In the genomic region with DNA sequence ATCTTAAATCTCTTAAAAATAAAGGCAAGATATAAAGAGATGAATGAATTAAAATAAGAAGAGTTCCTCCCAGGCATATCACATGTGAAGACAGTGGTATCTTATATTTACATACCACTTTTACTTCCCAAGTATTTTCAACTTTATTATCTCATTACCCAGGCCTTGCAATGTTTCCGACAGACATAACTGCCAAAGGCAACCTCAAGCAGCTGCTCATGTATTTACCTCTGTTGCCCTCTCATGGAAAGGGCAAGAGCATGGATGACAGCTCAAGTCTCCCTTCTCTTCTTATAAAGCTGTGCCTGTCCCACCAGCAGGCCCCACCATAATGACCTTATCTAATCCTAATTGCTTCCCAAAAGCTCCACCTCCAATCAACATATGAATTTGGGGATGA, we compare ENCODE assay signal across 28 cellular contexts.
"Had no signal": no experiment of that assay in that cellular context is flagged by ENCODE, and none has a peak within 500 bp of the region (broad histone marks: within the 10 kb centered on the region; RNA-seq: fewer than 3 reads in every experiment).

No MANE protein-coding gene starts in this region.

- H3K36me3 ChIP-seq: adrenal gland, breast epithelium, Peyer's patch, SJSA1 had no signal

- DNase-seq: activated CD4-positive, alpha-beta T cell treated with anti-CD3 and anti-CD28 coated beads, Interleukin-2, amount 10 ng/mL, durations not matched to agents 24 days and 14 days; activated CD4-positive, alpha-beta T cell treated with anti-CD3 and anti-CD28 coated beads, Interleukin-2, amount 50 U/mL, for 4 hours; activated CD8-positive, alpha-beta T cell treated with anti-CD3 and anti-CD28 coated beads for 36 hours; activated gamma-delta T cell; activated naive CD4-positive, alpha-beta T cell treated with Interleukin-2 at 50 U/mL for 16 hours; activated T-cell treated with anti-CD3 and anti-CD28 coated beads, Interleukin-2, amount 50 U/mL, for 1 hour; adrenal gland; body of pancreas; Karpas-422; KBM-7; NCI-H1436 treated with DMSO at 0.1 percent for 48 hours; NCI-H1694 treated with DMSO at 0.1 percent for 48 hours; NCI-H2029 treated with DMSO at 0.1 percent for 48 hours; NCI-H510A; NCI-H526; NCI-H774; PC-3; Peyer's patch; RPMI8226; SHP77 treated with DMSO at 0.1 percent for 48 hours; SK-N-SH had no signal

- H3K27me3 Mint-ChIP-seq: activated CD4-positive, alpha-beta T cell treated with anti-CD3 and anti-CD28 coated beads, Interleukin-2, amount 10 ng/mL, durations not matched to agents 24 days and 14 days; activated CD8-positive, alpha-beta T cell treated with anti-CD3 and anti-CD28 coated beads for 36 hours; IgD-negative memory B cell had no signal

- ATAC-seq: activated CD8-positive, alpha-beta T cell treated with anti-CD3 and anti-CD28 coated beads for 36 hours; activated naive CD4-positive, alpha-beta T cell treated with anti-CD3 and anti-CD28 coated beads, Interleukin-2, amount 50 U/mL, for 72 hours; body of pancreas; PC-3 had no signal

- H3K36me3 Mint-ChIP-seq: activated naive CD4-positive, alpha-beta T cell treated with anti-CD3 and anti-CD28 coated beads, Interleukin-2, amount 50 U/mL, for 72 hours; IgD-negative memory B cell had no signal

- H3K27ac Mint-ChIP-seq: activated CD4-positive, alpha-beta T cell treated with anti-CD3 and anti-CD28 coated beads, Interleukin-2, amount 10 ng/mL, durations not matched to agents 24 days and 14 days; activated CD8-positive, alpha-beta T cell treated with anti-CD3 and anti-CD28 coated beads for 36 hours; activated naive CD4-positive, alpha-beta T cell treated with anti-CD3 and anti-CD28 coated beads, Interleukin-2, amount 50 U/mL, for 72 hours; activated T-helper 2 cell treated with anti-CD3 and anti-CD28 coated beads, Interferon-gamma antibody, Interleukin-2, Interleukin-4, amounts not matched to agents 10 μg/mL and 5 μg/mL and 100 μg/mL, durations not matched to agents 14 hours and 24 hours and 36 hours; IgD-negative memory B cell; T-helper 1 cell treated with Interleukin-12 subunit alpha and Interleukin-12 subunit beta and Interleukin-4 antibody, amounts not matched to agents 30 μg/mL and 1 μg/mL, for 36 hours; T-helper 2 cell treated with Interferon-gamma antibody and Interleukin-4, amounts not matched to agents 5 μg/mL and 100 μg/mL, for 36 hours had no signal

- H3K4me1 Mint-ChIP-seq: activated CD4-positive, alpha-beta T cell treated with anti-CD3 and anti-CD28 coated beads, Interleukin-2, amount 10 ng/mL, durations not matched to agents 24 days and 14 days; IgD-negative memory B cell had no signal

- H3K27ac ChIP-seq: adrenal gland, body of pancreas, breast epithelium, Peyer's patch, SJSA1 had no signal

- H3K9me3 Mint-ChIP-seq: activated CD4-positive, alpha-beta T cell treated with anti-CD3 and anti-CD28 coated beads, Interleukin-2, amount 10 ng/mL, durations not matched to agents 24 days and 14 days; activated CD8-positive, alpha-beta T cell treated with anti-CD3 and anti-CD28 coated beads for 36 hours; activated T-helper 2 cell treated with anti-CD3 and anti-CD28 coated beads, Interferon-gamma antibody, Interleukin-2, Interleukin-4, amounts not matched to agents 10 μg/mL and 5 μg/mL and 100 μg/mL, durations not matched to agents 14 hours and 24 hours and 36 hours; T-helper 1 cell treated with Interleukin-12 subunit alpha and Interleukin-12 subunit beta and Interleukin-4 antibody, amounts not matched to agents 30 μg/mL and 1 μg/mL, for 36 hours; T-helper 2 cell treated with Interferon-gamma antibody and Interleukin-4, amounts not matched to agents 5 μg/mL and 100 μg/mL, for 36 hours had no signal

- H3K9me3 ChIP-seq: adrenal gland, body of pancreas, breast epithelium, Peyer's patch, SJSA1, SK-N-SH had no signal

- H3K4me1 ChIP-seq: adrenal gland, body of pancreas, breast epithelium, Peyer's patch, SJSA1 had no signal

- H3K4me3 ChIP-seq: adrenal gland, body of pancreas, breast epithelium, Peyer's patch, SJSA1 had no signal

- H3K4me3 Mint-ChIP-seq: activated CD4-positive, alpha-beta T cell treated with anti-CD3 and anti-CD28 coated beads, Interleukin-2, amount 10 ng/mL, durations not matched to agents 24 days and 14 days; activated CD8-positive, alpha-beta T cell treated with anti-CD3 and anti-CD28 coated beads for 36 hours; IgD-negative memory B cell; T-helper 1 cell treated with Interleukin-12 subunit alpha and Interleukin-12 subunit beta and Interleukin-4 antibody, amounts not matched to agents 30 μg/mL and 1 μg/mL, for 36 hours; T-helper 2 cell treated with Interferon-gamma antibody and Interleukin-4, amounts not matched to agents 5 μg/mL and 100 μg/mL, for 36 hours had no signal

- H3K27me3 ChIP-seq: adrenal gland, body of pancreas, breast epithelium, Peyer's patch, SJSA1 had no signal
